In the genomic region with DNA sequence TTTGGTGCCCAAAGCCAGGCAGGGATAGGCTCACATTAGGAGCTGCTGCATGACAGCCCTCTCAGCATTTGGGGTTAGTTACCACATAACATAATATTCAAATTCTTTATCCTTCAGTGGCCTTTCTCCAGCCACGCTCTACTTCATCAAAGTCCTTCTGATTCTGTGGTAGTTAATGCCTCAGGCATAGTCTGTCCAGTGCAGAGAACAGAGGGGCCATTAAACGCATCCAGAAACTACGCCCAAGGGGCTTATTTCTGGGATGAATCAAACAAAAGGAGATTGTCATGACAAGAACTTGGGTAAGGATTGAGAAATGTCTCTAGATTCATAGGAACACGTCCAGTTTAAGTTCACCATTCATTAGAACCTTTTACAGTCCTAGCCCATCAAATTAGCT, we compare ENCODE assay signal across 28 cellular contexts.
"Had no signal": no experiment of that assay in that cellular context is flagged by ENCODE, and none has a peak within 500 bp of the region (broad histone marks: within the 10 kb centered on the region; RNA-seq: fewer than 3 reads in every experiment).

No MANE protein-coding gene starts in this region.

- H3K4me3 ChIP-seq: ovary, psoas muscle, right lobe of liver, sigmoid colon, stomach, thoracic aorta, thyroid gland, tibial nerve, upper lobe of left lung, vagina had no signal

- H3K79me2 ChIP-seq: parathyroid adenoma had no signal

- H3K9ac ChIP-seq: parathyroid adenoma had no signal

- H3K36me3 ChIP-seq: neutrophil, ovary, right lobe of liver, sigmoid colon, stomach, thoracic aorta, thyroid gland, tibial nerve, upper lobe of left lung, vagina had no signal

- H3K36me3 Mint-ChIP-seq: natural killer cell treated with Interleukin-12 subunit alpha and Interleukin-12 subunit beta and Interleukin-15 and Interleukin-18, amount 100 ng/mL, for 72 hours; stimulated activated effector memory CD8-positive, alpha-beta T cell treated with anti-CD3 and anti-CD28 coated beads, Interleukin-12 subunit alpha, Interleukin-12 subunit beta, amount 100 ng/mL, for 72 hours; stimulated activated naive B cell treated with anti-CD40 and anti-IgM and Interleukin-4, amounts not matched to agents 10 μg/mL and 1 μg/mL and 100 μg/mL, for 72 hours had no signal

- ATAC-seq: natural killer cell treated with Interleukin-12 subunit alpha and Interleukin-12 subunit beta and Interleukin-15 and Interleukin-18, amount 100 ng/mL, for 72 hours; psoas muscle; right cardiac atrium; right lobe of liver; stimulated activated effector memory CD8-positive, alpha-beta T cell treated with anti-CD3 and anti-CD28 coated beads, Interleukin-12 subunit alpha, Interleukin-12 subunit beta, amount 100 ng/mL, for 72 hours; stimulated activated naive B cell treated with anti-CD40 and anti-IgM and Interleukin-4, amounts not matched to agents 10 μg/mL and 1 μg/mL and 100 μg/mL, for 72 hours had no signal

- H2AFZ ChIP-seq: parathyroid adenoma had no signal

- H3K4me1 Mint-ChIP-seq: nephron progenitor cell; stimulated activated effector memory CD8-positive, alpha-beta T cell treated with anti-CD3 and anti-CD28 coated beads, Interleukin-12 subunit alpha, Interleukin-12 subunit beta, amount 100 ng/mL, for 72 hours had no signal

- H3K9me3 Mint-ChIP-seq: natural killer cell treated with Interleukin-12 subunit alpha and Interleukin-12 subunit beta and Interleukin-15 and Interleukin-18, amount 100 ng/mL, for 72 hours; stimulated activated effector memory CD8-positive, alpha-beta T cell treated with anti-CD3 and anti-CD28 coated beads, Interleukin-12 subunit alpha, Interleukin-12 subunit beta, amount 100 ng/mL, for 72 hours had no signal

- H3K4me3 Mint-ChIP-seq: natural killer cell treated with Interleukin-12 subunit alpha and Interleukin-12 subunit beta and Interleukin-15 and Interleukin-18, amount 100 ng/mL, for 72 hours; nephron progenitor cell; neural crest cell; stimulated activated effector memory CD8-positive, alpha-beta T cell treated with anti-CD3 and anti-CD28 coated beads, Interleukin-12 subunit alpha, Interleukin-12 subunit beta, amount 100 ng/mL, for 72 hours; stimulated activated naive B cell treated with anti-CD40 and anti-IgM and Interleukin-4, amounts not matched to agents 10 μg/mL and 1 μg/mL and 100 μg/mL, for 72 hours; stimulated activated naive CD8-positive, alpha-beta T cell treated with anti-CD3 and anti-CD28 coated beads, Interleukin-15, Interleukin-2, amounts not matched to agents 100 ng/mL and 50 ng/mL, for 24 hours had no signal

- H3K4me1 ChIP-seq: parathyroid adenoma, psoas muscle, right lobe of liver, sigmoid colon, stomach, thyroid gland, tibial nerve, upper lobe of left lung, vagina had no signal

- H3K27me3 ChIP-seq: neutrophil, ovary, right lobe of liver, sigmoid colon, stomach, thyroid gland, tibial nerve, upper lobe of left lung, vagina had no signal

- H3K27ac ChIP-seq: neutrophil, ovary, parathyroid adenoma, psoas muscle, right lobe of liver, sigmoid colon, stomach, thoracic aorta, thyroid gland, tibial nerve, upper lobe of left lung, vagina had no signal

- DNase-seq: nephron progenitor cell; occipital lobe; ovary; posterior cingulate gyrus; psoas muscle; right cardiac atrium; right lobe of liver; sigmoid colon; small intestine; stimulated activated CD4-positive, alpha-beta T cell treated with anti-CD3 and anti-CD28 coated beads, Interleukin-15, amount 100 ng/mL, for 24 hours; stimulated activated CD4-positive, alpha-beta T cell treated with anti-CD3 and anti-CD28 coated beads, Interleukin-2, amount 100 ng/mL, for 24 hours; stimulated activated CD4-positive, alpha-beta T cell treated with anti-CD3 and anti-CD28 coated beads, Interleukin-2, amount 100 ng/mL, for 48 hours; stimulated activated CD4-positive, alpha-beta T cell treated with anti-CD3 and anti-CD28 coated beads, Interleukin-4, amount 100 ng/mL, for 24 hours; stimulated activated naive B cell treated with anti-CD40 and anti-IgM and Interleukin-4, amounts not matched to agents 10 μg/mL and 1 μg/mL and 100 μg/mL, for 72 hours; stimulated activated naive CD4-positive, alpha-beta T cell treated with Interleukin-2 at 50 U/mL for 16 hours; stomach; thyroid gland; trophoblast cell had no signal

- H3K9me3 ChIP-seq: neutrophil, ovary, psoas muscle, sigmoid colon, thoracic aorta, thyroid gland, vagina had no signal

- H3K27ac Mint-ChIP-seq: natural killer cell treated with Interleukin-12 subunit alpha and Interleukin-12 subunit beta and Interleukin-15 and Interleukin-18, amount 100 ng/mL, for 72 hours; nephron progenitor cell; stimulated activated effector memory CD8-positive, alpha-beta T cell treated with anti-CD3 and anti-CD28 coated beads, Interleukin-12 subunit alpha, Interleukin-12 subunit beta, amount 100 ng/mL, for 72 hours; stimulated activated naive B cell treated with anti-CD40 and anti-IgM and Interleukin-4, amounts not matched to agents 10 μg/mL and 1 μg/mL and 100 μg/mL, for 72 hours; stimulated activated naive CD8-positive, alpha-beta T cell treated with anti-CD3 and anti-CD28 coated beads, Interleukin-15, Interleukin-2, amounts not matched to agents 100 ng/mL and 50 ng/mL, for 24 hours had no signal
